23 cellular contexts compared by ENCODE assay signal in the genomic region with DNA sequence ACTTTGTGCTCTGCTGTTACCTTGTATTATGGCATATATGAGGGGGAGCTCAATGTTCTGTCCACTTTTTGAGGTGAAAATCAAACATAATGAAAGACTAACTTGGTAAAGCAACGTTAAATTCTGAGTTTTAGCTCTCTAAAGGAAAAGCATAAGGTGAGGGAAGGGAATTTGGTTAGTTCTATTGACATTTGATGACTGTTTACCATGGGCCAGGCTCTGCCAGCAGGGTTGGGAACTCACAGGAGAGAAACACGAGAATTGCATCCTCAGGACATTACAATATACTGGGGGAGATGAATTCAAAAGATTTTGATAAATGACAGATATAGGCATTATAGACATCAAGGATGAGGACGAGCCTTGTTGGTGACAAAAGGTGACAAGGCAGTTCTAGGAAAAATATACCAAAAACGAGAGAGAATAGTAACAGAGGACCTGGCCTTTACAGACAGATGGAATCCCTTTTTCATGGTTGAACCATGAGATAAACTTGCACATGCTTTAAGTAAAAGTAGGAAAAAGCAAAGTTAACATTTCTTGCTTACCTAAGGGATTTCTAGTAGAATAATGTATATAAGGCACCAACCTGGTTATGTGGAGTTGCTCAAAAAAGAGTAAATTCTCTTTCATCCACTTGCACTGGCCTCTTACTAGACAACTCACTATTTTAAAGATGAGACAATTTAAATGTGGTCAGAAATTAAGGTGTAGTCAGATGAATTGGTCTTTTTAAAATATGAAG.
DNase-seq lines count a peak whose midpoint lies in the region; ATAC-seq, FAIRE-seq and TF ChIP-seq lines count a peak whose summit lies in the region.
"Had no signal": no experiment of that assay in that cellular context is flagged by ENCODE, and none has a peak within 500 bp of the region (broad histone marks: within the 10 kb centered on the region; RNA-seq: fewer than 3 reads in every experiment).

No MANE protein-coding gene starts in this region.

- H3K79me1 ChIP-seq in IMR-90 (ENCODE audit: low read depth in 1 of 2, low read length in 2 of 2), result no peaks in the 10 kb centered on the region

- no peak overlapping the region for H2AK9ac ChIP-seq in IMR-90 (replicated peaks; ENCODE audit: low read depth, low read length, poor library complexity)

- no peak overlapping the region for H2BK20ac ChIP-seq in IMR-90 (ENCODE audit: low read depth, low read length)

- BruUV-seq in IMR-90 (replicated peaks; lab: Mats Ljungman, UMichigan), result no TSS peak

- no peak overlapping the region for H3K27ac ChIP-seq in IMR-90 (ENCODE audit: insufficient read depth, low read length)
- no peak overlapping the region for H3K27ac ChIP-seq in right lobe of liver
- no peak overlapping the region for H3K27ac ChIP-seq in kidney (ENCODE audit: low read depth in 2 of 2, low read length in 2 of 2)
- no peak overlapping the region for H3K27ac ChIP-seq in caudate nucleus (ENCODE audit: low read depth, low read length)
- H3K27ac ChIP-seq: BLaER1 treated with 17β-estradiol and CSF1 and Interleukin-3, amounts not matched to agents 10 nM and 100 nM; HL-60; RWPE1; SJCRH30 had no signal

- H3K23ac ChIP-seq in IMR-90 (ENCODE audit: low read depth, low read length), result no peak overlapping the region

- no peaks in the 10 kb centered on the region for H3K27me3 Mint-ChIP-seq in stimulated activated naive B cell treated with anti-CD40 and anti-IgM and Interleukin-4, amounts not matched to agents 10 μg/mL and 1 μg/mL and 100 μg/mL, for 72 hours
- H3K27me3 Mint-ChIP-seq: IgD-negative memory B cell had no signal

- no peaks in the 10 kb centered on the region for H3K9me3 ChIP-seq in IMR-90 (ENCODE audit: control insufficient read depth, insufficient read depth, low read length)
- no peaks in the 10 kb centered on the region for H3K9me3 ChIP-seq in right lobe of liver
- no peaks in the 10 kb centered on the region for H3K9me3 ChIP-seq in kidney (ENCODE audit: control insufficient read depth in 1 of 2, low read length in 2 of 2)
- H3K9me3 ChIP-seq: BLaER1 treated with 17β-estradiol and CSF1 and Interleukin-3, amounts not matched to agents 10 nM and 100 nM; SJCRH30 had no signal

- TF ChIP-seq CTCF in IMR-90 (conservative IDR thresholded peaks at IDR 0.05; ENCODE audit: low read depth, low read length) (no peak), right lobe of liver (IDR thresholded peaks at IDR 0.05) (no peak), kidney (IDR thresholded peaks at IDR 0.05; ENCODE audit: borderline replicate concordance, extremely low read depth, insufficient read depth) (no peak)

- no peak for FAIRE-seq in kidney (lab: Jason Lieb, UNC)
- FAIRE-seq: D721Med had no signal

- intact Hi-C loops in IMR-90 (cut with micrococcal nuclease), result no loop called here
- intact Hi-C loops in right lobe of liver (cut with DNase I), result no loop called here
- intact Hi-C loops in kidney (cut with DNase I), result no loop called here

- no peaks in the 10 kb centered on the region for H3K9me3 Mint-ChIP-seq in stimulated activated naive B cell treated with anti-CD40 and anti-IgM and Interleukin-4, amounts not matched to agents 10 μg/mL and 1 μg/mL and 100 μg/mL, for 72 hours
- H3K9me3 Mint-ChIP-seq: H9; T-helper 1 cell treated with Interleukin-12 subunit alpha and Interleukin-12 subunit beta and Interleukin-4 antibody, amounts not matched to agents 30 μg/mL and 1 μg/mL, for 36 hours had no signal

- H3K18ac ChIP-seq in IMR-90 (ENCODE audit: low read depth, low read length), result no peak overlapping the region

- H4K91ac ChIP-seq in IMR-90 (ENCODE audit: insufficient read depth, low read depth, low read length), result no peak overlapping the region

- dilution Hi-C loops in IMR-90 (cut with HindIII; ENCODE audit: low sequenced_read_pairs, unreplicated experiment), result no loop called here

- H3K4me1 Mint-ChIP-seq in stimulated activated naive B cell treated with anti-CD40 and anti-IgM and Interleukin-4, amounts not matched to agents 10 μg/mL and 1 μg/mL and 100 μg/mL, for 72 hours, result no peaks in the 10 kb centered on the region
- H3K4me1 Mint-ChIP-seq: H9, IgD-negative memory B cell had no signal

- no peaks in the 10 kb centered on the region for H3K36me3 ChIP-seq in IMR-90 (ENCODE audit: control insufficient read depth, insufficient read depth, low read length)
- H3K36me3 ChIP-seq in right lobe of liver, result no peaks in the 10 kb centered on the region
- no peaks in the 10 kb centered on the region for H3K36me3 ChIP-seq in kidney (ENCODE audit: control insufficient read depth in 1 of 2, insufficient read depth in 2 of 2, low read length in 2 of 2)
- H3K36me3 ChIP-seq: BLaER1 treated with 17β-estradiol and CSF1 and Interleukin-3, amounts not matched to agents 10 nM and 100 nM; SJCRH30 had no signal

- H3K4me1 ChIP-seq in IMR-90 (ENCODE audit: control insufficient read depth, insufficient read depth, low read length), result no peaks in the 10 kb centered on the region
- H3K4me1 ChIP-seq in right lobe of liver, result peaks cover 0 to 12% (median 3%) of the 10 kb centered on the region in 4 donors
- no peaks in the 10 kb centered on the region for H3K4me1 ChIP-seq in kidney (ENCODE audit: control insufficient read depth in 1 of 2, insufficient read depth in 1 of 2, low read depth in 1 of 2, low read length in 2 of 2)
- H3K4me1 ChIP-seq: BLaER1 treated with 17β-estradiol and CSF1 and Interleukin-3, amounts not matched to agents 10 nM and 100 nM; SJCRH30 had no signal

- no peak for ATAC-seq in IMR-90 (ENCODE audit: low read depth)
- ATAC-seq in right lobe of liver, result peak; percentile 85 to 95 (median 90)
- no peak for ATAC-seq in stimulated activated naive B cell treated with anti-CD40 and anti-IgM and Interleukin-4, amounts not matched to agents 10 μg/mL and 1 μg/mL and 100 μg/mL, for 72 hours (replicated peaks)
- ATAC-seq: CD8-positive, alpha-beta T cell; PC-3 had no signal

- no peak overlapping the region for H3K27ac Mint-ChIP-seq in stimulated activated naive B cell treated with anti-CD40 and anti-IgM and Interleukin-4, amounts not matched to agents 10 μg/mL and 1 μg/mL and 100 μg/mL, for 72 hours
- H3K27ac Mint-ChIP-seq: CD8-positive, alpha-beta T cell; IgD-negative memory B cell; T-helper 1 cell treated with Interleukin-12 subunit alpha and Interleukin-12 subunit beta and Interleukin-4 antibody, amounts not matched to agents 30 μg/mL and 1 μg/mL, for 36 hours had no signal

- no peak overlapping the region for H4K8ac ChIP-seq in IMR-90 (ENCODE audit: low read depth in 2 of 2, low read length in 2 of 2)

- H3K27me3 ChIP-seq in IMR-90 (ENCODE audit: control insufficient read depth, insufficient read depth, low read length) (no peaks in the 10 kb centered on the region), right lobe of liver (no peaks in the 10 kb centered on the region)
- H3K27me3 ChIP-seq: BLaER1 treated with 17β-estradiol and CSF1 and Interleukin-3, amounts not matched to agents 10 nM and 100 nM; SJCRH30 had no signal

- H2BK120ac ChIP-seq in IMR-90 (ENCODE audit: low read depth, low read length), result no peak overlapping the region

- H4K20me1 ChIP-seq in IMR-90 (ENCODE audit: insufficient read depth, low read length), result no peaks in the 10 kb centered on the region
- H4K20me1 ChIP-seq: BLaER1 treated with 17β-estradiol and CSF1 and Interleukin-3, amounts not matched to agents 10 nM and 100 nM had no signal

- H4K5ac ChIP-seq in IMR-90 (ENCODE audit: low read depth, low read length), result no peak overlapping the region

- H3K14ac ChIP-seq in IMR-90 (replicated peaks; ENCODE audit: low read depth, low read length), result no peak overlapping the region

- H3K9me1 ChIP-seq in IMR-90 (ENCODE audit: insufficient read depth, low read length), result no peaks in the 10 kb centered on the region

- H2AK5ac ChIP-seq in IMR-90 (ENCODE audit: low read depth, low read length), result no peak overlapping the region

- no peak overlapping the region for H2BK5ac ChIP-seq in IMR-90 (ENCODE audit: low read depth, low read length, poor library complexity, severe bottlenecking)

- DNase-seq in NCI-H345 (lab: John Stamatoyannopoulos, UW), result peak; percentile 49
- no peak for DNase-seq in NCI-H345 treated with DMSO at 0.1 percent for 48 hours (lab: John Stamatoyannopoulos, UW; ENCODE audit: unreplicated experiment)
- no peak for DNase-seq in IMR-90
- DNase-seq in NCI-H748 treated with DMSO at 0.1 percent for 48 hours (lab: John Stamatoyannopoulos, UW), result peak; percentile 63
- peak in 1 of 3 donors; percentile 25 for DNase-seq in right lobe of liver
- DNase-seq in kidney, result no peak
- DNase-seq in caudate nucleus (lab: John Stamatoyannopoulos, UW), result no peak
- DNase-seq in stimulated activated naive B cell treated with anti-CD40 and anti-IgM and Interleukin-4, amounts not matched to agents 10 μg/mL and 1 μg/mL and 100 μg/mL, for 72 hours, result no peak
- DNase-seq: CD8-positive, alpha-beta T cell; H9; Kasumi-1; MM.1S; NCI-H1930; NCI-H446 treated with DMSO at 0.1 percent for 48 hours; NCI-H82; PC-3; SJCRH30 had no signal

- no peak overlapping the region for H3K9ac ChIP-seq in IMR-90 (ENCODE audit: low read depth, low read length)
- H3K9ac ChIP-seq in kidney (ENCODE audit: low read length in 2 of 2), result no peak overlapping the region
- H3K9ac ChIP-seq: BLaER1 treated with 17β-estradiol and CSF1 and Interleukin-3, amounts not matched to agents 10 nM and 100 nM had no signal

- H3K36me3 Mint-ChIP-seq in stimulated activated naive B cell treated with anti-CD40 and anti-IgM and Interleukin-4, amounts not matched to agents 10 μg/mL and 1 μg/mL and 100 μg/mL, for 72 hours, result no peaks in the 10 kb centered on the region
- H3K36me3 Mint-ChIP-seq: CD8-positive, alpha-beta T cell had no signal

- H3K4me3 Mint-ChIP-seq in stimulated activated naive B cell treated with anti-CD40 and anti-IgM and Interleukin-4, amounts not matched to agents 10 μg/mL and 1 μg/mL and 100 μg/mL, for 72 hours, result no peak overlapping the region
- H3K4me3 Mint-ChIP-seq: CD8-positive, alpha-beta T cell; H9; IgD-negative memory B cell; T-helper 1 cell treated with Interleukin-12 subunit alpha and Interleukin-12 subunit beta and Interleukin-4 antibody, amounts not matched to agents 30 μg/mL and 1 μg/mL, for 36 hours had no signal

- H2BK15ac ChIP-seq in IMR-90 (ENCODE audit: low read depth, low read length), result no peak overlapping the region

- TF ChIP-seq RAD21 in IMR-90 (IDR thresholded peaks at IDR 0.05; ENCODE audit: low read length), result no peak

- POLR2A ChIA-PET in IMR-90 (lab: Charles Lee; ENCODE audit: unreplicated experiment), result no interaction called here

- no peak overlapping the region for H3K4me3 ChIP-seq in IMR-90 (ENCODE audit: insufficient read depth, low read depth, low read length)
- H3K4me3 ChIP-seq in right lobe of liver, result no peak overlapping the region
- no peak overlapping the region for H3K4me3 ChIP-seq in kidney (ENCODE audit: low read length in 2 of 2)
- H3K4me3 ChIP-seq: BLaER1 treated with 17β-estradiol and CSF1 and Interleukin-3, amounts not matched to agents 10 nM and 100 nM; SJCRH30 had no signal

- CTCF ChIA-PET in IMR-90 (lab: Yijun Ruan, JAX), result no interaction called here

- no peak overlapping the region for H2AFZ ChIP-seq in IMR-90 (replicated peaks; ENCODE audit: low read length, poor library complexity)

- in situ Hi-C loops in IMR-90 (cut with MboI; ENCODE audit: low sequenced_read_pairs), result no loop called here

- TF ChIP-seq POLR2A in IMR-90 (IDR thresholded peaks at IDR 0.05; ENCODE audit: low read depth, low read length) (no peak), right lobe of liver (IDR thresholded peaks at IDR 0.05) (no peak)

- no peak overlapping the region for H3K4me2 ChIP-seq in IMR-90 (ENCODE audit: low read depth, low read length)
- H3K4me2 ChIP-seq: BLaER1 treated with 17β-estradiol and CSF1 and Interleukin-3, amounts not matched to agents 10 nM and 100 nM had no signal

- no peak overlapping the region for H3K56ac ChIP-seq in IMR-90 (ENCODE audit: extremely low read depth, insufficient read depth, low read length)

- H3K4ac ChIP-seq in IMR-90 (ENCODE audit: low read depth, low read length), result no peak overlapping the region

- WGBS in IMR-90 (ENCODE audit: extremely low coverage in 2 of 2, insufficient read length in 1 of 2), 2 experiments, result 39% methylated on average over 2 of the region's 4 CpGs; no CpG with 5 or more reads in 1 of the 2 experiments
- 32% methylated on average over 4 of the region's 4 CpGs for WGBS in right lobe of liver (ENCODE audit: insufficient coverage, low coverage, low lambda C conversion rate, missing lambda C conversion rate)

Comparison
In these comparisons a context has a peak if more than half of its experiments do, and no peak if none do; other contexts are left out.
1. DNase-seq: peak in NCI-H345 (single experiment) and NCI-H748 treated with DMSO at 0.1 percent for 48 hours (single experiment); none in NCI-H345 treated with DMSO at 0.1 percent for 48 hours (single experiment), IMR-90 (single experiment), kidney (single experiment), caudate nucleus (0 of 61) and stimulated activated naive B cell treated with anti-CD40 and anti-IgM and Interleukin-4, amounts not matched to agents 10 μg/mL and 1 μg/mL and 100 μg/mL, for 72 hours (single experiment).
2. ATAC-seq: peak in right lobe of liver (4 of 4); none in IMR-90 (single experiment) and stimulated activated naive B cell treated with anti-CD40 and anti-IgM and Interleukin-4, amounts not matched to agents 10 μg/mL and 1 μg/mL and 100 μg/mL, for 72 hours (0 of 2).